In the genomic region with DNA sequence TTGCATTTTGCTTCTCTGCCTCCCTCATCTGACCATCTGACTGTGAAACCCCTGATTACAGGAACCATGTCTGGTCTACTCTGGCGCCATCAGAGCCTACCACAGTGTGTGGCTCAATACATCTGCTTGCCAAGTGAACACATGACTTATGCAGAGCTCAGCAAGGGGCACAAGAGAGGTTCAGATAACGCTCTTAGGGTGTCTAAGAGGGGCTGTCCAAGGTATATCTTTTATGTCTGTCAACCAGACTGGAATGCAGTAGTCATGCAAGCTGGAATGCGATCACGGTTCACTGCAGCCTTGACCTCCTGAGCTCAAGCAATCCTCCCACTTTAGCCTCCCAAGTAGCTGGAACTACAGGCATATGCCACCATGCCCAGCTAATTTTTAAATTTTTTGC, we compare ENCODE assay signal across 16 cellular contexts. TPM values are rescaled to one million over a fixed set of nuclear protein-coding genes. Genes with fewer than 3 reads are reported as not detected.
DNase-seq lines count a peak whose midpoint lies in the region; ATAC-seq and TF ChIP-seq lines count a peak whose summit lies in the region.
"Had no signal": no experiment of that assay in that cellular context is flagged by ENCODE, and none has a peak within 500 bp of the region (broad histone marks: within the 10 kb centered on the region; RNA-seq: fewer than 3 reads in every experiment).

No MANE protein-coding gene starts in this region.

- no peaks in the 10 kb centered on the region for H3K9me3 ChIP-seq in RWPE2 (ENCODE audit: severe bottlenecking)
- H3K9me3 ChIP-seq: MG63 had no signal

- peak overlapping the region; percentile 85 for H3K27ac ChIP-seq in RWPE2 (ENCODE audit: poor library complexity, severe bottlenecking)

- H3K27me3 ChIP-seq in H7 (ENCODE audit: control insufficient read depth, insufficient read depth, low read length) (no peaks in the 10 kb centered on the region), RWPE2 (ENCODE audit: insufficient read depth, poor library complexity, severe bottlenecking) (no peaks in the 10 kb centered on the region)
- H3K27me3 ChIP-seq: MG63 had no signal

- peaks cover 39% of the 10 kb centered on the region for H3K4me1 ChIP-seq in RWPE2 (ENCODE audit: insufficient read depth, poor library complexity, severe bottlenecking)

- TF ChIP-seq CTCF in RWPE2 (IDR thresholded peaks at IDR 0.05; ENCODE audit: poor library complexity, severe bottlenecking) (no peak), fibroblast of pulmonary artery (IDR thresholded peaks at IDR 0.05; ENCODE audit: low read length, missing control alignments) (no peak)

- no peak for ATAC-seq in RWPE2 (ENCODE audit: low read depth)
- no peak for ATAC-seq in GM21717 (IDR thresholded peaks at IDR 0.05; ENCODE audit: unreplicated experiment)
- no peak for ATAC-seq in GM21737 (IDR thresholded peaks at IDR 0.05; ENCODE audit: unreplicated experiment)
- no peak for ATAC-seq in HG03025 (IDR thresholded peaks at IDR 0.05; ENCODE audit: low FRiP score, unreplicated experiment)
- ATAC-seq: left ventricle myocardium superior had no signal

- H3K4me3 ChIP-seq in H7 (ENCODE audit: insufficient read depth, low read depth, low read length) (no peak overlapping the region), RWPE2 (ENCODE audit: severe bottlenecking) (no peak overlapping the region), fibroblast of pulmonary artery (replicated peaks; ENCODE audit: low read depth, low read length) (no peak overlapping the region)
- H3K4me3 ChIP-seq: MG63 had no signal

- H3K36me3 ChIP-seq in H7 (replicated peaks; ENCODE audit: control insufficient read depth, insufficient read depth, low read length) (no peaks in the 10 kb centered on the region), RWPE2 (ENCODE audit: low read depth) (no peaks in the 10 kb centered on the region)
- H3K36me3 ChIP-seq: MG63, WERI-Rb-1 had no signal

- DNase-seq in A172 (ENCODE audit: low spot score) (peak; percentile 87), H7 (peak; percentile 2), RWPE2 (ENCODE audit: low spot score) (no peak), fibroblast of pulmonary artery (ENCODE audit: low read depth) (peak; percentile 54)
- no peak for DNase-seq in activated naive CD4-positive, alpha-beta T cell treated with Interleukin-2 at 50 U/mL for 16 hours
- DNase-seq: activated CD8-positive, alpha-beta memory T cell treated with anti-CD3 and anti-CD28 coated beads for 24 hours; activated effector memory CD4-positive, alpha-beta T cell treated with Interleukin-2 at 50 U/mL for 16 hours; left ventricle myocardium superior; MG63; NCI-H2081; NCI-H524 treated with DMSO at 0.1 percent for 48 hours; stimulated activated CD4-positive, alpha-beta T cell treated with anti-CD3 and anti-CD28 coated beads, Interleukin-12 subunit alpha, Interleukin-12 subunit beta, amount 100 ng/mL, for 4 hours; WERI-Rb-1 had no signal

RNA-seq across cellular contexts. Expression of a gene that starts 10.3 kb away (rescaled TPM):
- total RNA-seq in A172 (2014; rRNA removed; shearing (Covaris generic)): 47.9 and 52.8 TPM in 2 replicates
- 41.7 and 47.4 TPM in 2 replicates for total RNA-seq in H7 (2014; rRNA removed; shearing (Covaris generic))

RNA-seq across cellular contexts. Expression of a gene that starts 14.6 kb away (rescaled TPM):
- 967 and 1,053 TPM in 2 replicates for total RNA-seq in A172 (2014; rRNA removed; shearing (Covaris generic))
- total RNA-seq in H7 (2014; rRNA removed; shearing (Covaris generic)): 1,178 and 1,380 TPM in 2 replicates

RNA-seq across cellular contexts. Expression of a gene that starts 34.4 kb away (rescaled TPM):
- 101 and 116 TPM in 2 replicates for total RNA-seq in A172 (2014; rRNA removed; shearing (Covaris generic))
- total RNA-seq in H7 (2014; rRNA removed; shearing (Covaris generic)): 71.8 and 84.5 TPM in 2 replicates

RNA-seq across cellular contexts. Expression of a gene that starts 34.6 kb away (rescaled TPM):
- 85.5 and 108 TPM in 2 replicates for total RNA-seq in A172 (2014; rRNA removed; shearing (Covaris generic))
- total RNA-seq in H7 (2014; rRNA removed; shearing (Covaris generic)): 36.0 and 47.6 TPM in 2 replicates

Comparison
In these comparisons a context has a peak if more than half of its experiments do, and no peak if none do; other contexts are left out.
1. DNase-seq: peak in A172 (single experiment), H7 (single experiment) and fibroblast of pulmonary artery (single experiment); none in RWPE2 (single experiment) and activated naive CD4-positive, alpha-beta T cell treated with Interleukin-2 at 50 U/mL for 16 hours (single experiment).